In the genomic region with DNA sequence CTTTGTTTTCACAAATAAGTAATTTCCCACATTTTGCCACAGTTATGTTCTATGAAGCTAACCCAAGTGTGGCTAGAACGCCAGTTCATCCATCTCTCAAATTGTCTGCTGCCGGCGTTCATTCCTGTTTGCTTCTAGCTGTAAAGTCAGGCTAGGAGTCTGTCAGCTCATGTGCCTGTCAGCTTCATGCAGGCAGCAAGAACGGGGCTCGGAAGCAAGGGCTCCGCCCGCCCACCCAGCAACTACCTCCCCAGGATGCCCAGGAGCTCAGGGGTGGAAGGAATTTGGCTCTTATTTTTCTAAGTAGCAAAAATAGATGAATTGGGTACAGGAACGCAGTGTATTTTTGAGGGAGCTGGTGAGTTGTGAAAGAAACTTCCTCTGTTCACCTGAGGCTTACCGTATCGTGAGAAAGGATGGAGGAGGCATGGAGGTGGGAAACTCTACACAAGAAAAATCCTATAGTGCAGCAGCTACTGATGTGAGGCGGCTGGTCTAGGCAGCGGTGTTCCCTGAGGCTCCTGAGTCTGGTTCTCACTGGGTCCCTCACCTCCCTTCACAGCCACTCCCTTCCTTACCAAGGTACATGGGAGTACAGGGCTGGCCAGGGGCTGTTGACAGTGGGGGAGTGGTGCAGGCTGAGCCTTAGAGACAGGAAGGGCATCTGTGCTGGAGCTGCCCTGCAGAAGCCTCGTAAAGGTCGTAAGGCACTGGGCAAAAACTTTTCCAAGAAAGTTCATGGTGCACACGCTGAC, we compare ENCODE assay signal across 18 cellular contexts. TPM values are rescaled to one million over a fixed set of nuclear protein-coding genes. Genes with fewer than 3 reads are reported as not detected.
"Had no signal": no experiment of that assay in that cellular context is flagged by ENCODE, and none has a peak within 500 bp of the region (broad histone marks: within the 10 kb centered on the region; RNA-seq: fewer than 3 reads in every experiment).

No MANE protein-coding gene starts in this region.

- H3K27me3 ChIP-seq: ascending aorta, neutrophil, thyroid gland, vagina had no signal

- H3K27ac Mint-ChIP-seq: activated CD4-positive, alpha-beta T cell treated with anti-CD3 and anti-CD28 coated beads, Interleukin-2, amount 10 ng/mL, durations not matched to agents 24 days and 14 days; activated naive CD4-positive, alpha-beta T cell treated with anti-CD3 and anti-CD28 coated beads, Interleukin-2, amount 50 U/mL, for 24 hours; natural killer cell had no signal

- H3K4me3 Mint-ChIP-seq: activated CD4-positive, alpha-beta T cell treated with anti-CD3 and anti-CD28 coated beads, Interleukin-2, amount 10 ng/mL, durations not matched to agents 24 days and 14 days; activated naive CD4-positive, alpha-beta T cell treated with anti-CD3 and anti-CD28 coated beads, Interleukin-2, amount 50 U/mL, for 24 hours; memory B cell; natural killer cell; stimulated activated memory B cell treated with anti-CD40 and anti-IgM and Interleukin-4, amounts not matched to agents 10 μg/mL and 1 μg/mL and 100 μg/mL, for 72 hours had no signal

- H3K4me1 ChIP-seq: ascending aorta, parathyroid adenoma, vagina had no signal

- H3K9me3 Mint-ChIP-seq: activated CD4-positive, alpha-beta T cell treated with anti-CD3 and anti-CD28 coated beads, Interleukin-2, amount 10 ng/mL, durations not matched to agents 24 days and 14 days; activated naive CD4-positive, alpha-beta T cell treated with anti-CD3 and anti-CD28 coated beads, Interleukin-2, amount 50 U/mL, for 24 hours; natural killer cell; stimulated activated memory B cell treated with anti-CD40 and anti-IgM and Interleukin-4, amounts not matched to agents 10 μg/mL and 1 μg/mL and 100 μg/mL, for 72 hours had no signal

- ATAC-seq: natural killer cell; stimulated activated memory B cell treated with anti-CD40 and anti-IgM and Interleukin-4, amounts not matched to agents 10 μg/mL and 1 μg/mL and 100 μg/mL, for 72 hours had no signal

- H3K4me3 ChIP-seq: ascending aorta, thyroid gland, vagina had no signal

- H3K9ac ChIP-seq: parathyroid adenoma had no signal

- H3K36me3 ChIP-seq: thyroid gland had no signal

- H2AFZ ChIP-seq: parathyroid adenoma had no signal

- H3K27me3 Mint-ChIP-seq: activated CD4-positive, alpha-beta T cell treated with anti-CD3 and anti-CD28 coated beads, Interleukin-2, amount 10 ng/mL, durations not matched to agents 24 days and 14 days; activated naive CD4-positive, alpha-beta T cell treated with anti-CD3 and anti-CD28 coated beads, Interleukin-2, amount 50 U/mL, for 24 hours; memory B cell; stimulated activated memory B cell treated with anti-CD40 and anti-IgM and Interleukin-4, amounts not matched to agents 10 μg/mL and 1 μg/mL and 100 μg/mL, for 72 hours had no signal

- H3K4me1 Mint-ChIP-seq: activated naive CD4-positive, alpha-beta T cell treated with anti-CD3 and anti-CD28 coated beads, Interleukin-2, amount 50 U/mL, for 24 hours had no signal

- H3K9me3 ChIP-seq: ascending aorta, neutrophil, thyroid gland, vagina had no signal

- H3K27ac ChIP-seq: ascending aorta, neutrophil, parathyroid adenoma, thyroid gland, vagina had no signal

- DNase-seq: activated CD4-positive, alpha-beta T cell treated with anti-CD3 and anti-CD28 coated beads, Interleukin-2, amount 10 ng/mL, durations not matched to agents 24 days and 14 days; activated CD8-positive, alpha-beta memory T cell treated with anti-CD3 and anti-CD28 coated beads, Interleukin-2, amount 50 U/mL, for 4 hours; activated gamma-delta T cell; activated T-cell treated with anti-CD3 and anti-CD28 coated beads, Interleukin-2, amount 50 U/mL, for 48 hours; dermis blood vessel endothelial cell; effector memory CD4-positive, alpha-beta T cell; natural killer cell; stimulated activated CD4-positive, alpha-beta T cell treated with anti-CD3 and anti-CD28 coated beads, Interleukin-4, amount 100 ng/mL, for 4 hours; T1000; thyroid gland had no signal

RNA-seq across cellular contexts. Expression of a gene that starts 54.5 kb away (rescaled TPM):
- total RNA-seq: dermis blood vessel endothelial cell, endothelial cell of umbilical vein had no signal
